23 cellular contexts compared by ENCODE assay signal in genomic region chr5:7372399-7372798, GRCh38. TPM values are rescaled to one million over a fixed set of nuclear protein-coding genes. Genes with fewer than 3 reads are reported as not detected.
DNase-seq lines count a peak whose midpoint lies in the region; ATAC-seq, FAIRE-seq and TF ChIP-seq lines count a peak whose summit lies in the region.
"Had no signal": no experiment of that assay in that cellular context is flagged by ENCODE, and none has a peak within 500 bp of the region (broad histone marks: within the 10 kb centered on the region; RNA-seq: fewer than 3 reads in every experiment).

No MANE protein-coding gene starts in this region.

- H3K4me1 ChIP-seq in H9 (ENCODE audit: insufficient read depth, low read length): no peaks in the 10 kb centered on the region
- no peaks in the 10 kb centered on the region for H3K4me1 ChIP-seq in HepG2 (ENCODE audit: insufficient read depth, low read length)
- H3K4me1 ChIP-seq: A549, HAP-1, Peyer's patch had no signal

- no peak overlapping the region for H3T11ph ChIP-seq in H9 (ENCODE audit: low read length)

- CTCF ChIA-PET in HepG2 (lab: Yijun Ruan, JAX; ENCODE audit: low intra/inter-chr PET ratio, low total read pairs): no interaction called here

- intact Hi-C loops in HepG2 (cut with micrococcal nuclease; ENCODE audit: unreplicated experiment) (no loop called here), CD14-positive monocyte (cut with micrococcal nuclease) (no loop called here)

- TF ChIP-seq CTCF in H9 (conservative IDR thresholded peaks at IDR 0.05) (no peak), HepG2 (CRISPR knock-in tag; IDR thresholded peaks at IDR 0.05) (no peak), type B pancreatic cell (conservative IDR thresholded peaks at IDR 0.05) (no peak), CD14-positive monocyte (IDR thresholded peaks at IDR 0.05) (no peak)

- H4K8ac ChIP-seq in H9 (replicated peaks; ENCODE audit: insufficient read length, low read depth, low read length): peak overlapping the region; percentile 85

- no peak overlapping the region for H2BK120ac ChIP-seq in H9 (ENCODE audit: low read depth, low read length, poor library complexity, severe bottlenecking)

- H3K4me2 ChIP-seq in H9 (ENCODE audit: insufficient read depth, insufficient read length, low read length): no peak overlapping the region
- H3K4me2 ChIP-seq in HepG2 (ENCODE audit: low read depth, low read length): no peak overlapping the region
- H3K4me2 ChIP-seq: A549 had no signal

- H3K79me2 ChIP-seq in H9 (ENCODE audit: insufficient read depth, low read length) (no peaks in the 10 kb centered on the region), HepG2 (ENCODE audit: insufficient read depth, low read length) (no peaks in the 10 kb centered on the region)

- peak; percentile 68 for DNase-seq in H9
- DNase-seq in dermis blood vessel endothelial cell: peak; percentile 3
- no peak for DNase-seq in HepG2 (ENCODE audit: low spot score)
- DNase-seq in type B pancreatic cell (ENCODE audit: extremely low spot score, unreplicated experiment): peak; percentile 77
- DNase-seq in CD14-positive monocyte (ENCODE audit: low spot score): no peak
- DNase-seq in NCI-H1417 treated with DMSO at 0.1 percent for 48 hours (lab: John Stamatoyannopoulos, UW): no peak
- DNase-seq: CD4-positive, alpha-beta memory T cell; GF-D8; Kasumi-1; MG63; NCI-H1048; NCI-H1436 treated with DMSO at 0.1 percent for 48 hours; NCI-H2029 treated with DMSO at 0.1 percent for 48 hours; NCI-H2171 treated with DMSO at 0.1 percent for 48 hours; NCI-H446; NCI-H69; Peyer's patch had no signal

- no peak for TF ChIP-seq POLR2A in HepG2 (IDR thresholded peaks at IDR 0.05; ENCODE audit: insufficient read depth in 1 of 2, low read depth in 2 of 2, low read length in 2 of 2)

- no peak overlapping the region for H2BK12ac ChIP-seq in H9 (ENCODE audit: insufficient read length, low read depth, low read length)

- no peak overlapping the region for H2AK5ac ChIP-seq in H9 (ENCODE audit: insufficient read length, low read length)

- no peak for FAIRE-seq in HepG2 (lab: Jason Lieb, UNC)
- FAIRE-seq: A549, GM12878 had no signal

- H3K14ac ChIP-seq in H9 (ENCODE audit: insufficient read depth, low read length): no peak overlapping the region

- H3K9ac ChIP-seq in H9 (ENCODE audit: extremely low read depth, insufficient read length, low read length): no peak overlapping the region
- no peak overlapping the region for H3K9ac ChIP-seq in HepG2 (ENCODE audit: insufficient read depth, low read depth, low read length)

- no TSS peak for BruUV-seq in HepG2 (replicated peaks; lab: Mats Ljungman, UMichigan)

- peaks cover 10 to 31% (median 23%) of the 10 kb centered on the region in 3 experiments for H3K36me3 Mint-ChIP-seq in H9 (ENCODE audit: insufficient read depth in 1 of 3, low read depth in 3 of 3)
- no peaks in the 10 kb centered on the region for H3K36me3 Mint-ChIP-seq in type B pancreatic cell
- no peaks in the 10 kb centered on the region for H3K36me3 Mint-ChIP-seq in CD14-positive monocyte
- H3K36me3 Mint-ChIP-seq: CD4-positive, alpha-beta memory T cell had no signal

- peaks cover 25 to 42% of the 10 kb centered on the region in 2 experiments for H3K9me3 Mint-ChIP-seq in H9
- no peaks in the 10 kb centered on the region for H3K9me3 Mint-ChIP-seq in type B pancreatic cell
- H3K9me3 Mint-ChIP-seq in CD14-positive monocyte: peaks cover 5 to 18% (median 10%) of the 10 kb centered on the region in 7 donors

- no peak overlapping the region for H2BK20ac ChIP-seq in H9 (ENCODE audit: low read depth, low read length, poor library complexity, severe bottlenecking)

- H2AFZ ChIP-seq in H9 (ENCODE audit: low read length) (no peak overlapping the region), HepG2 (ENCODE audit: low read length) (no peak overlapping the region)

- TF ChIP-seq EP300 in HepG2 (IDR thresholded peaks at IDR 0.05; ENCODE audit: low read depth in 2 of 2, low read length in 2 of 2) (no peak), HepG2 (CRISPR knock-in tag; IDR thresholded peaks at IDR 0.05; ENCODE audit: borderline replicate concordance) (no peak)

- H3K36me3 ChIP-seq in HepG2 (replicated peaks in 1 of 2; ENCODE audit: control insufficient read depth in 1 of 2, insufficient read depth in 2 of 2, low read length in 2 of 2): no peaks in the 10 kb centered on the region
- H3K36me3 ChIP-seq: HAP-1, MG63, Peyer's patch had no signal

- no peak overlapping the region for H3K18ac ChIP-seq in H9 (ENCODE audit: insufficient read length, low read depth, low read length)

- H3K27ac ChIP-seq in H9 (ENCODE audit: insufficient read length, low read depth, low read length): no peak overlapping the region
- H3K27ac ChIP-seq in HepG2 (ENCODE audit: extremely low read length, insufficient read depth, low read length): no peak overlapping the region
- H3K27ac ChIP-seq: A549, Peyer's patch had no signal

- WGBS in H9 (ENCODE audit: extremely low coverage, insufficient read length, low lambda C conversion rate): no CpG with 5 or more reads among the region's 1 CpG
- 43% methylated on average over 1 of the region's 1 CpG for WGBS in HepG2 (ENCODE audit: low lambda C conversion rate)

- no peak overlapping the region for H3K4me3 ChIP-seq in HepG2 (replicated peaks in 1 of 3; ENCODE audit: insufficient read depth in 1 of 3, low read depth in 2 of 3, low read length in 3 of 3)
- H3K4me3 ChIP-seq: A549, GM12878, HAP-1, MG63, Peyer's patch had no signal

- no peaks in the 10 kb centered on the region for H3K79me1 ChIP-seq in H9 (ENCODE audit: insufficient read depth, low read depth, low read length, poor library complexity, severe bottlenecking)

- H2BK15ac ChIP-seq in H9 (ENCODE audit: low read depth, low read length): no peak overlapping the region

- in situ Hi-C loops in HepG2 (cut with HindIII; ENCODE audit: extremely low pct_ligation_motif_present, low pct_unique_long_range_greater_than_20kb): no loop called here

- no peak for TF ChIP-seq RAD21 in HepG2 (CRISPR knock-in tag; IDR thresholded peaks at IDR 0.05)

- no peak overlapping the region for H3K4me3 Mint-ChIP-seq in H9
- H3K4me3 Mint-ChIP-seq in type B pancreatic cell: no peak overlapping the region
- no peak overlapping the region for H3K4me3 Mint-ChIP-seq in CD14-positive monocyte
- H3K4me3 Mint-ChIP-seq: CD4-positive, alpha-beta memory T cell had no signal

- no peak overlapping the region for H3K23ac ChIP-seq in H9 (ENCODE audit: insufficient read length, low read depth, low read length)

- H4K20me1 ChIP-seq in H9 (ENCODE audit: control insufficient read depth, insufficient read depth, insufficient read length): peaks cover 3% of the 10 kb centered on the region
- H4K20me1 ChIP-seq in HepG2 (ENCODE audit: insufficient read depth, low read length): no peaks in the 10 kb centered on the region

- peaks cover 4% of the 10 kb centered on the region for H3K23me2 ChIP-seq in H9 (ENCODE audit: insufficient read length, low read depth, low read length, poor library complexity, severe bottlenecking)

- H3K4ac ChIP-seq in H9 (ENCODE audit: low read depth, low read length): no peak overlapping the region

- H2BK5ac ChIP-seq in H9 (ENCODE audit: insufficient read length, low read length): no peak overlapping the region

- POLR2A ChIA-PET in HepG2 (lab: Yijun Ruan, JAX): no interaction called here

- H4K5ac ChIP-seq in H9 (ENCODE audit: insufficient read length, low read depth, low read length): no peak overlapping the region

- H3K4me1 Mint-ChIP-seq in H9 (no peaks in the 10 kb centered on the region), type B pancreatic cell (ENCODE audit: unreplicated experiment) (peaks cover 6% of the 10 kb centered on the region), CD14-positive monocyte (peaks cover 12% of the 10 kb centered on the region)
- H3K4me1 Mint-ChIP-seq: CD4-positive, alpha-beta memory T cell had no signal

- peak overlapping the region; percentile 4 for H3K56ac ChIP-seq in H9 (ENCODE audit: insufficient read length, low read depth, low read length)

- H3K27me3 Mint-ChIP-seq in H9 (ENCODE audit: low read depth) (peaks cover 7% of the 10 kb centered on the region), type B pancreatic cell (no peaks in the 10 kb centered on the region), CD14-positive monocyte (ENCODE audit: low read depth in 3 of 3) (peaks cover 1 to 5% (median 2%) of the 10 kb centered on the region in 3 donors)

- H3K27ac Mint-ChIP-seq in H9: no peak overlapping the region; a peak in 1 of 7 replicates
- no peak overlapping the region for H3K27ac Mint-ChIP-seq in type B pancreatic cell
- H3K27ac Mint-ChIP-seq in CD14-positive monocyte: no peak overlapping the region
- H3K27ac Mint-ChIP-seq: CD4-positive, alpha-beta memory T cell had no signal

- H4K91ac ChIP-seq in H9 (ENCODE audit: insufficient read length, low read depth, low read length): no peak overlapping the region

- no peak for ATAC-seq in HepG2
- no peak for ATAC-seq in GM21447 (IDR thresholded peaks at IDR 0.05; ENCODE audit: unreplicated experiment)
- ATAC-seq: A549, GM12878 had no signal

- H3K27me3 ChIP-seq in H9 (ENCODE audit: insufficient read depth, low read length) (no peaks in the 10 kb centered on the region; the same call in 1 of the 2 replicates), HepG2 (ENCODE audit: control insufficient read depth in 1 of 2, insufficient read depth in 2 of 2, low read length in 2 of 2) (no peaks in the 10 kb centered on the region)
- H3K27me3 ChIP-seq: Peyer's patch had no signal

- H3K9me3 ChIP-seq in H9 (ENCODE audit: control insufficient read depth, low read depth, low read length) (no peaks in the 10 kb centered on the region), HepG2 (ENCODE audit: low read length) (peaks cover 3% of the 10 kb centered on the region; the same call in 1 of the 2 replicates)
- H3K9me3 ChIP-seq: A549, HAP-1, MG63, Peyer's patch had no signal

RNA-seq across cellular contexts. Expression of gene ADCY2, which starts 23.5 kb away (rescaled TPM):
- total RNA-seq in H9 (2021): 30.9 and 31.3 TPM in 2 replicates
- total RNA-seq in dermis blood vessel endothelial cell: not detected in 2 replicates
- not detected in 2 replicates for total RNA-seq in HepG2 (2016; rRNA removed; fragmentation: Illumina TruSeq; extraction: Trizol)
- not detected in 2 replicates for total RNA-seq in HepG2 (2016; cell fraction: cytosol; rRNA removed; fragmentation: Illumina TruSeq; extraction: Trizol; ENCODE audit: low read depth)
- not detected in 2 replicates for total RNA-seq in HepG2 (2016; cell fraction: insoluble cytoplasmic fraction; rRNA removed; fragmentation: Illumina TruSeq; extraction: Trizol)
- total RNA-seq in HepG2 (2016; cell fraction: membrane; rRNA removed; fragmentation: Illumina TruSeq; extraction: Trizol): not detected in 2 replicates
- not detected in 2 replicates for total RNA-seq in HepG2 (2016; cell fraction: nucleus; rRNA removed; fragmentation: Illumina TruSeq; extraction: Trizol)
- not detected in 2 replicates for polyA plus RNA-seq in HepG2 (2011; rRNA removed)
- not detected in 2 replicates for polyA plus RNA-seq in HepG2 (2011; cell fraction: cytosol; rRNA removed)
- polyA plus RNA-seq in HepG2 (2011; cell fraction: nucleus; rRNA removed): not detected in 2 replicates
- polyA plus RNA-seq in HepG2 (2012): not detected in 2 replicates
- not detected in 2 replicates for polyA plus RNA-seq in HepG2 (2016; cell fraction: cytosol; fragmentation: Illumina TruSeq; extraction: Trizol; ENCODE audit: low read depth)
- polyA plus RNA-seq in HepG2 (2016; cell fraction: insoluble cytoplasmic fraction; fragmentation: Illumina TruSeq; extraction: Trizol; ENCODE audit: low read depth): not detected in 2 replicates
- polyA plus RNA-seq in HepG2 (2016; cell fraction: membrane; fragmentation: Illumina TruSeq; extraction: Trizol; ENCODE audit: low read depth): not detected in 2 replicates
- polyA plus RNA-seq in HepG2 (2016; cell fraction: nucleus; fragmentation: Illumina TruSeq; extraction: Trizol; ENCODE audit: insufficient read depth, low read depth): not detected in 2 replicates
- polyA minus RNA-seq in HepG2 (2011; rRNA and poly(A)+ RNA removed; ENCODE audit: low replicate concordance): 0.02 TPM in 1 of 2 replicates, not detected in the other
- not detected in 2 replicates for polyA minus RNA-seq in HepG2 (2011; cell fraction: cytosol; rRNA and poly(A)+ RNA removed)
- not detected in 2 replicates for polyA minus RNA-seq in HepG2 (2011; cell fraction: nucleus; rRNA and poly(A)+ RNA removed)
- 5.7 and 79.7 TPM in 2 replicates for total RNA-seq in type B pancreatic cell (ENCODE audit: low replicate concordance)
- not detected for polyA plus RNA-seq in CD14-positive monocyte
- total RNA-seq: CD4-positive, alpha-beta memory T cell; HT-29 had no signal
- polyA plus RNA-seq: A549; BJ; CD4-positive, alpha-beta memory T cell had no signal

Comparison
In these comparisons a context has a peak if more than half of its experiments do, and no peak if none do; other contexts are left out.
1. DNase-seq: peak in H9 (single experiment), dermis blood vessel endothelial cell (single experiment) and type B pancreatic cell (single experiment); none in HepG2 (single experiment), CD14-positive monocyte (single experiment) and NCI-H1417 treated with DMSO at 0.1 percent for 48 hours (single experiment).